Comparison of ENCODE assay signal across 32 cellular contexts in the genomic region with DNA sequence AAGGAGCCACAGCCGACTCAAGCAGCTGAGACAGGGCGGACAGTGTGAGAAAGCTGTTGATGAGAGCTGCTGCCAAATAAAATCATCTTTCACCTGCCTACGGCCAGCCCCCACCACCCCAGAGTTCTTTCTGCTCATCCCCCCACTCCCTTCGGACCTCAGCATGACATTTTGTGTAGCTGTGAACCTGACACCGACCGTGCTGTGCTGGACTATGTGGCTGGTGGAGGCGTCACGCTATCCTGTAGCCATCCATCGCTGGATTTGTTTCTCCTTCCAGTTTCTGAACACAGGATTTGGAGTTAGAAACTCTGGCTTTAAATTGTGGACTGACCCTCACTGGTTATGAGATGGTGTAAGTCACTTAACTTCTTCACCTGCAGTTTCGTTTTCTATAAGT.
"Had no signal": no experiment of that assay in that cellular context is flagged by ENCODE, and none has a peak within 500 bp of the region (broad histone marks: within the 10 kb centered on the region; RNA-seq: fewer than 3 reads in every experiment).

No MANE protein-coding gene starts in this region.

- H3K4me1 ChIP-seq: adrenal gland, ascending aorta, colonic mucosa, left ventricle myocardium inferior, neural progenitor cell, parathyroid adenoma, psoas muscle, thyroid gland, upper lobe of right lung had no signal

- ATAC-seq: activated CD4-positive, CD25-positive, alpha-beta regulatory T cell treated with anti-CD3 and anti-CD28 coated beads, Interleukin-2, amount 50 U/mL, for 24 hours; naive thymus-derived CD4-positive, alpha-beta T cell; psoas muscle; stimulated activated memory B cell treated with anti-CD40 and anti-IgM and Interleukin-4, amounts not matched to agents 10 μg/mL and 1 μg/mL and 100 μg/mL, for 72 hours; upper lobe of right lung had no signal

- H3K27ac ChIP-seq: adrenal gland, ascending aorta, cardiac muscle cell, colonic mucosa, epithelial cell of prostate, left ventricle myocardium inferior, neural progenitor cell, parathyroid adenoma, psoas muscle, stomach, thyroid gland, upper lobe of right lung, WERI-Rb-1 had no signal

- H3K4me3 ChIP-seq: adrenal gland, ascending aorta, cardiac muscle cell, colonic mucosa, left ventricle myocardium inferior, neural progenitor cell, psoas muscle, smooth muscle cell, stomach, thyroid gland, upper lobe of right lung had no signal

- H3K4me2 ChIP-seq: neural progenitor cell, smooth muscle cell had no signal

- DNase-seq: activated CD4-positive, alpha-beta T cell treated with anti-CD3 and anti-CD28 coated beads for 48 hours; activated CD4-positive, alpha-beta T cell treated with anti-CD3 and anti-CD28 coated beads, Interleukin-2, amount 50 U/mL, for 48 hours; activated CD8-positive, alpha-beta memory T cell treated with anti-CD3 and anti-CD28 coated beads for 24 hours; activated effector memory CD4-positive, alpha-beta T cell treated with Interleukin-2 at 50 U/mL for 16 hours; activated naive CD4-positive, alpha-beta T cell treated with anti-CD3 and anti-CD28 coated beads for 36 hours; activated naive CD8-positive, alpha-beta T cell treated with anti-CD3 and anti-CD28 coated beads for 36 hours; adrenal gland; cerebellar nuclear complex; colonic mucosa; effector CD8-positive, alpha-beta T cell; left ventricle myocardium inferior; naive thymus-derived CD4-positive, alpha-beta T cell; occipital lobe; psoas muscle; stimulated activated CD4-positive, alpha-beta T cell treated with anti-CD3 and anti-CD28 coated beads, Interleukin-1b, Interleukin-23, amount 100 ng/mL, for 48 hours; stimulated activated CD4-positive, alpha-beta T cell treated with anti-CD3 and anti-CD28 coated beads, Interleukin-4, amount 100 ng/mL, for 4 hours; stimulated activated CD8-positive, alpha-beta memory T cell treated with anti-CD3 and anti-CD28 coated beads, Interleukin-4, amount 100 ng/mL, for 48 hours; stomach; T1000; upper lobe of right lung; WERI-Rb-1 had no signal

- H3K9me3 ChIP-seq: adrenal gland, ascending aorta, colonic mucosa, psoas muscle, thyroid gland, upper lobe of right lung had no signal

- FAIRE-seq: endometrium, frontal cortex had no signal
